Comparison of ENCODE assay signal across 9 cellular contexts in the genomic region with DNA sequence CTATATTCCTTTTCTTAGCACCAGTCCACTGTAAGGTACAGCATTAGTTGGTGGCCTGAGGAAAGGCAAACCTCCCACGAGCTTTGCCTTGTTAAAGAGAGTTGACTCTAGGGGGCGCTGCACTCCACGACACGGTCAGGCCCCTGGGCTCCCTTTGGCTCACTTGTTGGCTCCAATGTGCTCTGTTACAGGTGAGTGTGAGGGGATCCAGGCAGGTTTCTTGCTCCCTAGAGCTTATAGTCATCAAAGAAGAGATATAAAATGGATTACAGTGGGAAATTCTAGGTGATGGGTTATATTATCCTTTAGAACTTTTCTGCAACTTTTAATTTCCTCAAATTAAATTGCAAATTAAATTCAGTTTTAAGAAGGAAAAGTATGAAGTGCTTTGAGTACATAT. TPM values are rescaled to one million over a fixed set of nuclear protein-coding genes. Genes with fewer than 3 reads are reported as not detected.
DNase-seq lines count a peak whose midpoint lies in the region; ATAC-seq lines count a peak whose summit lies in the region.
"Had no signal": no experiment of that assay in that cellular context is flagged by ENCODE, and none has a peak within 500 bp of the region (broad histone marks: within the 10 kb centered on the region; RNA-seq: fewer than 3 reads in every experiment).

No MANE protein-coding gene starts in this region.

- no peak overlapping the region for H3K14ac ChIP-seq in mesenchymal stem cell (ENCODE audit: low read length in 2 of 2)

- no peak overlapping the region for H4K91ac ChIP-seq in mesenchymal stem cell (ENCODE audit: low read length)

- H3K79me1 ChIP-seq in mesenchymal stem cell (replicated peaks; ENCODE audit: low read length, poor library complexity, severe bottlenecking) = peaks cover 2% of the 10 kb centered on the region

- POLR2A ChIA-PET in activated CD8-positive, alpha-beta T cell treated with anti-CD3 and anti-CD28 coated beads, Interleukin-2, amount 10 ng/mL, durations not matched to agents 7 days and 5 days (lab: Charles Lee) = interaction anchor here (0.6 to 1.2 kb wide), 2 partner anchors 143 to 146 kb away, joined by 3 read pairs; no protein-coding TSS in a partner anchor

- DNase-seq in DMS 273 treated with DMSO at 0.1 percent for 48 hours (lab: John Stamatoyannopoulos, UW) (peak; percentile 37), HS-27A (ENCODE audit: low read depth) (peak; percentile 69), NCI-H82 treated with DMSO at 0.1 percent for 48 hours (lab: John Stamatoyannopoulos, UW; ENCODE audit: unreplicated experiment) (peak; percentile 68), mesenchymal stem cell (peak; percentile 71)
- peak; percentile 89 for DNase-seq in activated CD8-positive, alpha-beta T cell treated with anti-CD3 and anti-CD28 coated beads, Interleukin-2, amount 10 ng/mL, durations not matched to agents 7 days and 5 days
- DNase-seq in effector memory CD8-positive, alpha-beta T cell = peak; percentile 73 to 78 (median 74)
- DNase-seq in stimulated activated CD8-positive, alpha-beta memory T cell treated with anti-CD3 and anti-CD28 coated beads, Interleukin-2, amount 100 ng/mL, for 1 hour (ENCODE audit: low read depth in 2 of 2) = peak; percentile 65 to 74

- no peak overlapping the region for H2AK5ac ChIP-seq in mesenchymal stem cell (ENCODE audit: low read length, severe bottlenecking)

- peak; percentile 27 for ATAC-seq in activated CD8-positive, alpha-beta T cell treated with anti-CD3 and anti-CD28 coated beads, Interleukin-2, amount 10 ng/mL, durations not matched to agents 7 days and 5 days
- peak; percentile 14 for ATAC-seq in effector memory CD8-positive, alpha-beta T cell (replicated peaks)
- ATAC-seq in HG02938 (IDR thresholded peaks at IDR 0.05; ENCODE audit: unreplicated experiment) = no peak

- no peak overlapping the region for H3K4me2 ChIP-seq in mesenchymal stem cell (ENCODE audit: low read length, poor library complexity, severe bottlenecking)

- no peak overlapping the region for H2BK120ac ChIP-seq in mesenchymal stem cell (ENCODE audit: low read depth, low read length)

- no peak overlapping the region for H3K23ac ChIP-seq in mesenchymal stem cell (ENCODE audit: low read length in 2 of 2)

- H3K4me3 ChIP-seq in mesenchymal stem cell (ENCODE audit: insufficient read depth in 1 of 2, low read depth in 1 of 2, low read length in 2 of 2) = no peak overlapping the region

- H2AFZ ChIP-seq in mesenchymal stem cell (ENCODE audit: low read depth, low read length) = no peak overlapping the region

- peaks cover 15% of the 10 kb centered on the region for H3K4me1 Mint-ChIP-seq in activated CD8-positive, alpha-beta T cell treated with anti-CD3 and anti-CD28 coated beads, Interleukin-2, amount 10 ng/mL, durations not matched to agents 7 days and 5 days (ENCODE audit: low read depth)
- peaks cover 5 to 9% of the 10 kb centered on the region in 2 donors for H3K4me1 Mint-ChIP-seq in effector memory CD8-positive, alpha-beta T cell (ENCODE audit: low read depth in 2 of 2)

- H2BK12ac ChIP-seq in mesenchymal stem cell (ENCODE audit: low read length in 2 of 2) = no peak overlapping the region

- H3K4me1 ChIP-seq in mesenchymal stem cell (ENCODE audit: control insufficient read depth, insufficient read depth, low read depth, low read length) = peaks cover 4% of the 10 kb centered on the region

- CTCF ChIA-PET in activated CD8-positive, alpha-beta T cell treated with anti-CD3 and anti-CD28 coated beads, Interleukin-2, amount 10 ng/mL, durations not matched to agents 7 days and 5 days (lab: Charles Lee) = interaction anchor here (0.6 to 2.4 kb wide), 53 partner anchors 9 to 521 kb away, joined by 3 to 22 read pairs (median 4); a partner anchor contains a TSS

- no peaks in the 10 kb centered on the region for H3K9me3 Mint-ChIP-seq in activated CD8-positive, alpha-beta T cell treated with anti-CD3 and anti-CD28 coated beads, Interleukin-2, amount 10 ng/mL, durations not matched to agents 7 days and 5 days (ENCODE audit: insufficient read depth)
- H3K9me3 Mint-ChIP-seq in effector memory CD8-positive, alpha-beta T cell = no peaks in the 10 kb centered on the region

- no peaks in the 10 kb centered on the region for H3K27me3 ChIP-seq in mesenchymal stem cell (ENCODE audit: control insufficient read depth in 1 of 2, insufficient read depth in 1 of 2, low read length in 2 of 2)

- 0% methylated on average over 4 of the region's 4 CpGs for WGBS in mesenchymal stem cell

- no peak overlapping the region for H3K4ac ChIP-seq in mesenchymal stem cell (ENCODE audit: low read depth in 1 of 2, low read length in 2 of 2)

- H2BK15ac ChIP-seq in mesenchymal stem cell (ENCODE audit: low read depth, poor library complexity, severe bottlenecking) = no peak overlapping the region

- no peak overlapping the region for H3K9ac ChIP-seq in mesenchymal stem cell (ENCODE audit: low read length)

- no peak overlapping the region for H3K18ac ChIP-seq in mesenchymal stem cell (ENCODE audit: low read depth in 1 of 2, low read length in 2 of 2)

- no peaks in the 10 kb centered on the region for H3K36me3 ChIP-seq in mesenchymal stem cell (ENCODE audit: control insufficient read depth in 1 of 2, insufficient read depth in 2 of 2, low read depth in 1 of 2, low read length in 2 of 2)

- no peak overlapping the region for H3K4me3 Mint-ChIP-seq in activated CD8-positive, alpha-beta T cell treated with anti-CD3 and anti-CD28 coated beads, Interleukin-2, amount 10 ng/mL, durations not matched to agents 7 days and 5 days
- no peak overlapping the region for H3K4me3 Mint-ChIP-seq in effector memory CD8-positive, alpha-beta T cell

- H3K27ac ChIP-seq in mesenchymal stem cell (ENCODE audit: low read length, poor library complexity, severe bottlenecking) = no peak overlapping the region

- peaks cover 2% of the 10 kb centered on the region for H3K27me3 Mint-ChIP-seq in activated CD8-positive, alpha-beta T cell treated with anti-CD3 and anti-CD28 coated beads, Interleukin-2, amount 10 ng/mL, durations not matched to agents 7 days and 5 days (ENCODE audit: low read depth)
- H3K27me3 Mint-ChIP-seq in effector memory CD8-positive, alpha-beta T cell = no peaks in the 10 kb centered on the region

- H2BK5ac ChIP-seq in mesenchymal stem cell (ENCODE audit: low read depth, low read length, poor library complexity, severe bottlenecking) = no peak overlapping the region

- H3K36me3 Mint-ChIP-seq in activated CD8-positive, alpha-beta T cell treated with anti-CD3 and anti-CD28 coated beads, Interleukin-2, amount 10 ng/mL, durations not matched to agents 7 days and 5 days (ENCODE audit: low read depth) = no peaks in the 10 kb centered on the region
- peaks cover 5% of the 10 kb centered on the region for H3K36me3 Mint-ChIP-seq in effector memory CD8-positive, alpha-beta T cell (ENCODE audit: insufficient read depth)

- H4K8ac ChIP-seq in mesenchymal stem cell (ENCODE audit: low read length) = no peak overlapping the region

- no peak overlapping the region for H3K27ac Mint-ChIP-seq in activated CD8-positive, alpha-beta T cell treated with anti-CD3 and anti-CD28 coated beads, Interleukin-2, amount 10 ng/mL, durations not matched to agents 7 days and 5 days
- H3K27ac Mint-ChIP-seq in effector memory CD8-positive, alpha-beta T cell = peak overlapping the region in 1 of 2 donors; percentile 55

- H3K9me3 ChIP-seq in mesenchymal stem cell (ENCODE audit: control insufficient read depth, low read length) = no peaks in the 10 kb centered on the region

RNA-seq across cellular contexts. Expression of a gene that starts 3.7 kb away (rescaled TPM):
- total RNA-seq in activated CD8-positive, alpha-beta T cell treated with anti-CD3 and anti-CD28 coated beads, Interleukin-2, amount 10 ng/mL, durations not matched to agents 7 days and 5 days = not detected
- not detected for polyA plus RNA-seq in mesenchymal stem cell (2013, experiment 1 of 2)
- polyA plus RNA-seq in mesenchymal stem cell (2013, experiment 2 of 2) = not detected
- total RNA-seq: activated CD8-positive, alpha-beta memory T cell treated with anti-CD3 and anti-CD28 coated beads for 36 hours had no signal

RNA-seq across cellular contexts. Expression of a gene that starts 4.3 kb away (rescaled TPM):
- 10 to 100 TPM; 18.3 to 20.2 TPM for total RNA-seq in activated CD8-positive, alpha-beta T cell treated with anti-CD3 and anti-CD28 coated beads, Interleukin-2, amount 10 ng/mL, durations not matched to agents 7 days and 5 days
- polyA plus RNA-seq in mesenchymal stem cell (2013, experiment 1 of 2) = 7.2 TPM
- polyA plus RNA-seq in mesenchymal stem cell (2013, experiment 2 of 2) = 6.7 TPM

Comparison
In these comparisons a context has a peak if more than half of its experiments do, and no peak if none do; other contexts are left out.
1. DNase-seq: peak in every context shown above with its lines; median percentile 89 in activated CD8-positive, alpha-beta T cell treated with anti-CD3 and anti-CD28 coated beads, Interleukin-2, amount 10 ng/mL, durations not matched to agents 7 days and 5 days; 74 in effector memory CD8-positive, alpha-beta T cell; 71 in mesenchymal stem cell; 70 in stimulated activated CD8-positive, alpha-beta memory T cell treated with anti-CD3 and anti-CD28 coated beads, Interleukin-2, amount 100 ng/mL, for 1 hour; 69 in HS-27A; 68 in NCI-H82 treated with DMSO at 0.1 percent for 48 hours; 37 in DMS 273 treated with DMSO at 0.1 percent for 48 hours.